Comparison of ENCODE assay signal across 15 cellular contexts in the genomic region with DNA sequence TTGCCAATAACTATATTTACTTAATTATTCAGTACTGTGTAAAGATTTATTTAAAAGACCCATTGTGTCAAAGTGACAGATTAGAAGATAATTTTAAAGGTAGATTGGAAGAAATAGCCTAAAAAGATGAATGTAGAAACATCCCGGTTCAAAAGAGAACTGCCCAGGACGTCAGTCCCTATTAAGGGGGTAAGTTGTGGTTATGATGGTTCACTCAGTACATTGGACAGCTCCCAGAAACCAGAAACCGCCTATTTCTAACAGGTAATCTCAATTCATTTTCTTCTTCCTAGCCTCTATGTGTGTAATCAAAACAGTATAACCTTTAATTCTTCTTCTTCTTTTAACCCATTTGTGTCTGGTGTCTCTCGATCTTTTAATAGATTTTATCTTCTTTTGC. TPM values are rescaled to one million over a fixed set of nuclear protein-coding genes. Genes with fewer than 3 reads are reported as not detected.
A peak's percentile ranks its signal among the peaks of the same experiment; 100 is the strongest.
DNase-seq lines count a peak whose midpoint lies in the region; ATAC-seq and TF ChIP-seq lines count a peak whose summit lies in the region.
"Had no signal": no experiment of that assay in that cellular context is flagged by ENCODE, and none has a peak within 500 bp of the region (broad histone marks: within the 10 kb centered on the region; RNA-seq: fewer than 3 reads in every experiment).

No MANE protein-coding gene starts in this region.

- H3K4me3 Mint-ChIP-seq in activated T-helper 17 cell treated with anti-CD3 and anti-CD28 coated beads, Interleukin-2, amount 50 U/mL, for 72 hours: no peak overlapping the region
- no peak overlapping the region for H3K4me3 Mint-ChIP-seq in activated naive CD4-positive, alpha-beta T cell treated with anti-CD3 and anti-CD28 coated beads, Interleukin-2, amount 10 ng/mL, durations not matched to agents 7 days and 5 days
- H3K4me3 Mint-ChIP-seq: activated T-cell treated with anti-CD3 and anti-CD28 coated beads, Interleukin-2, amount 50 U/mL, for 24 hours had no signal

- in situ Hi-C loops in T47D (cut with HindIII; ENCODE audit: low pct_unique_long_range_greater_than_20kb, low sequenced_read_pairs): no loop called here

- H3K4me1 Mint-ChIP-seq in activated T-helper 17 cell treated with anti-CD3 and anti-CD28 coated beads, Interleukin-2, amount 50 U/mL, for 72 hours: no peaks in the 10 kb centered on the region
- no peaks in the 10 kb centered on the region for H3K4me1 Mint-ChIP-seq in activated naive CD4-positive, alpha-beta T cell treated with anti-CD3 and anti-CD28 coated beads, Interleukin-2, amount 10 ng/mL, durations not matched to agents 7 days and 5 days

- CTCF ChIA-PET in GM10248 (lab: Yijun Ruan, JAX): no interaction called here
- CTCF ChIA-PET in activated naive CD4-positive, alpha-beta T cell treated with anti-CD3 and anti-CD28 coated beads, Interleukin-2, amount 10 ng/mL, durations not matched to agents 7 days and 5 days (lab: Charles Lee): no interaction called here

- ATAC-seq in activated T-helper 17 cell treated with anti-CD3 and anti-CD28 coated beads, Interleukin-2, amount 50 U/mL, for 72 hours (replicated peaks): no peak
- no peak for ATAC-seq in GM18873 (IDR thresholded peaks at IDR 0.05; ENCODE audit: low FRiP score, unreplicated experiment)
- ATAC-seq in HG02759 (IDR thresholded peaks at IDR 0.05; ENCODE audit: unreplicated experiment): no peak
- ATAC-seq: Panc1 had no signal

- POLR2A ChIA-PET in GM10248 (lab: Yijun Ruan, JAX): no interaction called here

- H3K27me3 Mint-ChIP-seq in activated T-helper 17 cell treated with anti-CD3 and anti-CD28 coated beads, Interleukin-2, amount 50 U/mL, for 72 hours: peaks cover 20% of the 10 kb centered on the region
- H3K27me3 Mint-ChIP-seq in activated naive CD4-positive, alpha-beta T cell treated with anti-CD3 and anti-CD28 coated beads, Interleukin-2, amount 10 ng/mL, durations not matched to agents 7 days and 5 days: peaks cover 44% of the 10 kb centered on the region

- H3K27ac Mint-ChIP-seq in activated T-helper 17 cell treated with anti-CD3 and anti-CD28 coated beads, Interleukin-2, amount 50 U/mL, for 72 hours: no peak overlapping the region
- H3K27ac Mint-ChIP-seq in activated naive CD4-positive, alpha-beta T cell treated with anti-CD3 and anti-CD28 coated beads, Interleukin-2, amount 10 ng/mL, durations not matched to agents 7 days and 5 days: no peak overlapping the region
- H3K27ac Mint-ChIP-seq: activated T-cell treated with anti-CD3 and anti-CD28 coated beads, Interleukin-2, amount 50 U/mL, for 24 hours had no signal

- no peak for TF ChIP-seq CTCF in GM10248 (IDR thresholded peaks at IDR 0.05; ENCODE audit: control extremely low read depth, extremely low read depth, low read depth, missing control alignments)
- TF ChIP-seq CTCF in LNCaP clone FGC (IDR thresholded peaks at IDR 0.05; ENCODE audit: control insufficient read depth, extremely low read depth, insufficient read depth): no peak

- H3K36me3 Mint-ChIP-seq in activated T-helper 17 cell treated with anti-CD3 and anti-CD28 coated beads, Interleukin-2, amount 50 U/mL, for 72 hours (ENCODE audit: low read depth): no peaks in the 10 kb centered on the region
- H3K36me3 Mint-ChIP-seq in activated naive CD4-positive, alpha-beta T cell treated with anti-CD3 and anti-CD28 coated beads, Interleukin-2, amount 10 ng/mL, durations not matched to agents 7 days and 5 days: no peaks in the 10 kb centered on the region

- H3K4me3 ChIP-seq in LNCaP clone FGC (ENCODE audit: low read depth, low read length): no peak overlapping the region

- peaks cover 3% of the 10 kb centered on the region for H3K9me3 Mint-ChIP-seq in activated T-helper 17 cell treated with anti-CD3 and anti-CD28 coated beads, Interleukin-2, amount 50 U/mL, for 72 hours
- peaks cover 1% of the 10 kb centered on the region for H3K9me3 Mint-ChIP-seq in activated naive CD4-positive, alpha-beta T cell treated with anti-CD3 and anti-CD28 coated beads, Interleukin-2, amount 10 ng/mL, durations not matched to agents 7 days and 5 days

- DNase-seq in GM10248 (ENCODE audit: extremely low spot score) (peak; percentile 17), LNCaP clone FGC (ENCODE audit: low read depth) (peak; percentile 18), T47D (ENCODE audit: low read depth in 1 of 2, low spot score in 1 of 2) (peak; percentile 62 to 75), kidney tubule cell (ENCODE audit: low spot score) (peak; percentile 6)
- no peak for DNase-seq in activated naive CD4-positive, alpha-beta T cell treated with anti-CD3 and anti-CD28 coated beads, Interleukin-2, amount 10 ng/mL, durations not matched to agents 7 days and 5 days
- DNase-seq: activated T-cell treated with anti-CD3 and anti-CD28 coated beads, Interleukin-2, amount 50 U/mL, for 24 hours; C1 segment of cervical spinal cord; caudate nucleus; foreskin melanocyte; NCI-H146 had no signal

RNA-seq across cellular contexts. Expression of a gene that starts 1.5 kb away (rescaled TPM):
- not detected for total RNA-seq in activated T-helper 17 cell treated with anti-CD3 and anti-CD28 coated beads, Interleukin-2, amount 50 U/mL, for 72 hours
- total RNA-seq: mesenteric fat pad had no signal

RNA-seq across cellular contexts. Expression of a gene that starts 29.3 kb away (rescaled TPM):
- total RNA-seq in activated T-helper 17 cell treated with anti-CD3 and anti-CD28 coated beads, Interleukin-2, amount 50 U/mL, for 72 hours: 1 to 10 TPM; 1.1 to 3.1 TPM
